In the genomic region with DNA sequence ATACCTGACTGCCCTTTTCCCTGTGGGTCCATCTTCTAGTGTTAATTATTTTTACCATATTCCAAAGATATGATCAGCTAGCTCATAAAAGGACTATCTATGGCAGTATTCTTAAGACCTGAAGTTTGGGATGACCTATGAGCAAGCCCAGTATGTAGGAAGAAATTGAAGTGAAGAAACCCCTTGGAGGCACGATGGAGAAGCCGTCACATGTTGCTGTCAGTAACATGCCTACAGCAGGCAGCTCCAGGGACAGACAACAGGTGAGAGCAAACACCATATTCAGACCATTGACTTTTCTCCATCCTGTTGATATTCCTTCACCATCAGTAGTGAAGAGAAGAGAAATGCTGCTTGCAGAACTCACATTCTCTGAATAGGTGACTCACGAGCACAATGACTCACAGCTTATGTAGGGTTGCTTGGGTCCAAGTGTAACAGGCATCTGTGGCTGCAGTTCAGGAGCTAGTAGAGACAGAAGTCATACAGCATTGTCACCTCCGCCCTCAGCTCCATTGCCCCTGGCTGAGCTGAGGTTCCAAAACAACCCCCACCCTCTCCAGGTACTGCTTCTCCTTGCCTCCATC, we compare ENCODE assay signal across 11 cellular contexts. TPM values are rescaled to one million over a fixed set of nuclear protein-coding genes. Genes with fewer than 3 reads are reported as not detected.
DNase-seq lines count a peak whose midpoint lies in the region; ATAC-seq and TF ChIP-seq lines count a peak whose summit lies in the region.
"Had no signal": no experiment of that assay in that cellular context is flagged by ENCODE, and none has a peak within 500 bp of the region (broad histone marks: within the 10 kb centered on the region; RNA-seq: fewer than 3 reads in every experiment).

No MANE protein-coding gene starts in this region.

- no peak overlapping the region for H2AFZ ChIP-seq in smooth muscle cell (ENCODE audit: low read depth)

- no peaks in the 10 kb centered on the region for H3K36me3 ChIP-seq in smooth muscle cell (ENCODE audit: low read depth)
- H3K36me3 ChIP-seq: ascending aorta had no signal

- H3K4me2 ChIP-seq in smooth muscle cell, result no peak overlapping the region

- peak; percentile 18 for DNase-seq in 8988T
- peak; percentile 89 for DNase-seq in EL
- peak; percentile 51 for DNase-seq in SIG-M5 treated with dmso at 0.1 percent for 504 hours (lab: John Stamatoyannopoulos, UW; ENCODE audit: unreplicated experiment)
- peak; percentile 80 for DNase-seq in fibroblast of the conjunctiva (ENCODE audit: low read depth)
- DNase-seq in SKM-1 (lab: John Stamatoyannopoulos, UW; ENCODE audit: unreplicated experiment), result no peak
- no peak for DNase-seq in NCI-H1092 treated with DMSO at 0.1 percent for 48 hours (lab: John Stamatoyannopoulos, UW)
- DNase-seq in smooth muscle cell (lab: John Stamatoyannopoulos, UW; ENCODE audit: unreplicated experiment), result no peak

- no peaks in the 10 kb centered on the region for H3K9me3 ChIP-seq in smooth muscle cell (replicated peaks; ENCODE audit: low read depth)
- H3K9me3 ChIP-seq: ascending aorta had no signal

- H3F3A ChIP-seq in smooth muscle cell (ENCODE audit: low read depth), result no peaks in the 10 kb centered on the region

- no peaks in the 10 kb centered on the region for H4K20me1 ChIP-seq in smooth muscle cell (ENCODE audit: low read depth)

- TF ChIP-seq CTCF in smooth muscle cell (IDR thresholded peaks at IDR 0.05; ENCODE audit: borderline replicate concordance, insufficient read depth, poor library complexity, severe bottlenecking), result no peak

- H3K9ac ChIP-seq in smooth muscle cell (ENCODE audit: low read depth), result no peak overlapping the region

- no peak overlapping the region for H3K27ac ChIP-seq in smooth muscle cell (ENCODE audit: low read depth)
- H3K27ac ChIP-seq: ascending aorta, SK-N-MC had no signal

- no peak overlapping the region for H3K4me3 ChIP-seq in smooth muscle cell
- H3K4me3 ChIP-seq: ascending aorta, SK-N-MC had no signal

- no peak for ATAC-seq in HG02571 (IDR thresholded peaks at IDR 0.05; ENCODE audit: unreplicated experiment)

- 58% methylated on average over 4 of the region's 4 CpGs for WGBS in smooth muscle cell (ENCODE audit: low lambda C conversion rate)

- no peaks in the 10 kb centered on the region for H3K27me3 ChIP-seq in smooth muscle cell (ENCODE audit: low read depth)
- H3K27me3 ChIP-seq: ascending aorta had no signal

- H3K4me1 ChIP-seq in smooth muscle cell (ENCODE audit: low read depth), result no peaks in the 10 kb centered on the region

- H3K79me2 ChIP-seq in smooth muscle cell (ENCODE audit: low read depth), result no peaks in the 10 kb centered on the region

RNA-seq across cellular contexts. Expression of gene LYZL2, which starts 8.4 kb away (rescaled TPM):
- total RNA-seq in smooth muscle cell, result not detected in 2 replicates
- not detected in 2 replicates for polyA plus RNA-seq in smooth muscle cell
- total RNA-seq: ascending aorta, urinary bladder had no signal
- polyA plus RNA-seq: urinary bladder had no signal

Comparison
In these comparisons a context has a peak if more than half of its experiments do, and no peak if none do; other contexts are left out.
1. DNase-seq: peak in 8988T (single experiment), EL (single experiment), SIG-M5 treated with dmso at 0.1 percent for 504 hours (single experiment) and fibroblast of the conjunctiva (single experiment); none in SKM-1 (single experiment), NCI-H1092 treated with DMSO at 0.1 percent for 48 hours (single experiment) and smooth muscle cell (single experiment).